11 cellular contexts compared by ENCODE assay signal in genomic region chr11:67698247-67698646, GRCh38. TPM values are rescaled to one million over a fixed set of nuclear protein-coding genes. Genes with fewer than 3 reads are reported as not detected.
A peak's percentile ranks its signal among the peaks of the same experiment; 100 is the strongest.
DNase-seq lines count a peak whose midpoint lies in the region; ATAC-seq and TF ChIP-seq lines count a peak whose summit lies in the region.
"Had no signal": no experiment of that assay in that cellular context is flagged by ENCODE, and none has a peak within 500 bp of the region (broad histone marks: within the 10 kb centered on the region; RNA-seq: fewer than 3 reads in every experiment).

No MANE protein-coding gene starts in this region.

- H3K4me1 ChIP-seq in KMS-11 (ENCODE audit: low read depth, poor library complexity, severe bottlenecking) = no peaks in the 10 kb centered on the region

- DNase-seq in activated naive CD4-positive, alpha-beta T cell treated with anti-CD3 and anti-CD28 coated beads, Interleukin-2, amount 10 ng/mL, durations not matched to agents 7 days and 5 days = peak; percentile 45
- DNase-seq in activated naive CD4-positive, alpha-beta T cell treated with anti-CD3 and anti-CD28 coated beads, Interleukin-2, amount 50 U/mL, for 16 hours = no peak
- DNase-seq in activated T-cell treated with anti-CD3 and anti-CD28 coated beads, Interleukin-2, amount 50 U/mL, for 72 hours = peak; percentile 13
- DNase-seq in stimulated activated CD8-positive, alpha-beta memory T cell treated with anti-CD3 and anti-CD28 coated beads, Interleukin-4, amount 100 ng/mL, for 48 hours = peak; percentile 30
- DNase-seq in NOMO-1 treated with dmso at 0.1 percent for 144 hours (lab: John Stamatoyannopoulos, UW; ENCODE audit: unreplicated experiment) (no peak), NOMO-1 treated with DMSO at 0.1 percent for 48 hours (lab: John Stamatoyannopoulos, UW; ENCODE audit: unreplicated experiment) (no peak)
- DNase-seq: CD4-positive, alpha-beta memory T cell had no signal

- no peaks in the 10 kb centered on the region for H3K79me2 ChIP-seq in KMS-11 (ENCODE audit: insufficient read depth, low read depth)

- no peak overlapping the region for H3K4me3 Mint-ChIP-seq in activated naive CD4-positive, alpha-beta T cell treated with anti-CD3 and anti-CD28 coated beads, Interleukin-2, amount 10 ng/mL, durations not matched to agents 7 days and 5 days
- H3K4me3 Mint-ChIP-seq in activated T-cell treated with anti-CD3 and anti-CD28 coated beads, Interleukin-2, amount 50 U/mL, for 72 hours = no peak overlapping the region
- H3K4me3 Mint-ChIP-seq: CD4-positive, alpha-beta memory T cell had no signal

- H3K27ac Mint-ChIP-seq in activated naive CD4-positive, alpha-beta T cell treated with anti-CD3 and anti-CD28 coated beads, Interleukin-2, amount 10 ng/mL, durations not matched to agents 7 days and 5 days = no peak overlapping the region
- no peak overlapping the region for H3K27ac Mint-ChIP-seq in activated T-cell treated with anti-CD3 and anti-CD28 coated beads, Interleukin-2, amount 50 U/mL, for 72 hours
- H3K27ac Mint-ChIP-seq: CD4-positive, alpha-beta memory T cell had no signal

- H3K36me3 ChIP-seq in KMS-11 (ENCODE audit: insufficient read depth) = no peaks in the 10 kb centered on the region

- no peak overlapping the region for H3K4me2 ChIP-seq in KMS-11

- H3K4me3 ChIP-seq in KMS-11 (IDR thresholded peaks at IDR 0.05; ENCODE audit: insufficient read depth, low read depth, low read length) = no peak overlapping the region

- H3K9ac ChIP-seq in KMS-11 = no peak overlapping the region

- CTCF ChIA-PET in activated naive CD4-positive, alpha-beta T cell treated with anti-CD3 and anti-CD28 coated beads, Interleukin-2, amount 10 ng/mL, durations not matched to agents 7 days and 5 days (lab: Charles Lee) = no interaction called here

- no peaks in the 10 kb centered on the region for H3K27me3 ChIP-seq in KMS-11 (ENCODE audit: insufficient read depth, low read depth)

- 0 out of 2 replicates have a peak, but pooled peaks have one; percentile 33 for TF ChIP-seq CTCF in KMS-11 (conservative IDR thresholded peaks at IDR 0.05; ENCODE audit: low read depth, low read length)

- no peaks in the 10 kb centered on the region for H3K4me1 Mint-ChIP-seq in activated naive CD4-positive, alpha-beta T cell treated with anti-CD3 and anti-CD28 coated beads, Interleukin-2, amount 10 ng/mL, durations not matched to agents 7 days and 5 days
- H3K4me1 Mint-ChIP-seq in activated T-cell treated with anti-CD3 and anti-CD28 coated beads, Interleukin-2, amount 50 U/mL, for 72 hours (ENCODE audit: low read depth) = no peaks in the 10 kb centered on the region
- H3K4me1 Mint-ChIP-seq: CD4-positive, alpha-beta memory T cell had no signal

- H3K27me3 Mint-ChIP-seq in activated naive CD4-positive, alpha-beta T cell treated with anti-CD3 and anti-CD28 coated beads, Interleukin-2, amount 10 ng/mL, durations not matched to agents 7 days and 5 days = peaks cover 10% of the 10 kb centered on the region
- no peaks in the 10 kb centered on the region for H3K27me3 Mint-ChIP-seq in activated T-cell treated with anti-CD3 and anti-CD28 coated beads, Interleukin-2, amount 50 U/mL, for 72 hours (ENCODE audit: low read depth)

- H3K36me3 Mint-ChIP-seq in activated naive CD4-positive, alpha-beta T cell treated with anti-CD3 and anti-CD28 coated beads, Interleukin-2, amount 10 ng/mL, durations not matched to agents 7 days and 5 days = no peaks in the 10 kb centered on the region
- H3K36me3 Mint-ChIP-seq in activated T-cell treated with anti-CD3 and anti-CD28 coated beads, Interleukin-2, amount 50 U/mL, for 72 hours (ENCODE audit: insufficient read depth in 2 of 2) = no peaks in the 10 kb centered on the region
- H3K36me3 Mint-ChIP-seq: CD4-positive, alpha-beta memory T cell had no signal

- ATAC-seq in activated T-cell treated with anti-CD3 and anti-CD28 coated beads, Interleukin-2, amount 50 U/mL, for 72 hours (replicated peaks in 1 of 2) = peak; percentile 43 to 60
- ATAC-seq in HG03342 (IDR thresholded peaks at IDR 0.05; ENCODE audit: unreplicated experiment) = no peak

- no peaks in the 10 kb centered on the region for H4K20me1 ChIP-seq in KMS-11 (ENCODE audit: insufficient read depth)

- no peak overlapping the region for H2AFZ ChIP-seq in KMS-11 (ENCODE audit: low read depth)

- no peaks in the 10 kb centered on the region for H3K9me3 Mint-ChIP-seq in activated naive CD4-positive, alpha-beta T cell treated with anti-CD3 and anti-CD28 coated beads, Interleukin-2, amount 10 ng/mL, durations not matched to agents 7 days and 5 days
- H3K9me3 Mint-ChIP-seq in activated T-cell treated with anti-CD3 and anti-CD28 coated beads, Interleukin-2, amount 50 U/mL, for 72 hours = no peaks in the 10 kb centered on the region
- H3K9me3 Mint-ChIP-seq: CD4-positive, alpha-beta memory T cell had no signal

- H3K27ac ChIP-seq in KMS-11 = no peak overlapping the region

RNA-seq across cellular contexts. Expression of gene ALDH3B2, which starts 23.8 kb away (rescaled TPM):
- total RNA-seq in activated T-cell treated with anti-CD3 and anti-CD28 coated beads, Interleukin-2, amount 50 U/mL, for 72 hours = not detected
- total RNA-seq: CD4-positive, alpha-beta memory T cell; dermis microvascular lymphatic vessel endothelial cell; osteocyte had no signal

RNA-seq across cellular contexts. Expression of gene ACY3, which starts 47.7 kb away (rescaled TPM):
- under 1 TPM; 0.30 to 0.31 TPM for total RNA-seq in activated T-cell treated with anti-CD3 and anti-CD28 coated beads, Interleukin-2, amount 50 U/mL, for 72 hours
- total RNA-seq: CD4-positive, alpha-beta memory T cell; dermis microvascular lymphatic vessel endothelial cell; osteocyte had no signal

RNA-seq across cellular contexts. Expression of gene TBX10, which starts 58.7 kb away (rescaled TPM):
- not detected for total RNA-seq in activated T-cell treated with anti-CD3 and anti-CD28 coated beads, Interleukin-2, amount 50 U/mL, for 72 hours
- total RNA-seq: CD4-positive, alpha-beta memory T cell; dermis microvascular lymphatic vessel endothelial cell; osteocyte had no signal

Comparison
In these comparisons a context has a peak if more than half of its experiments do, and no peak if none do; other contexts are left out.
1. DNase-seq: peak in activated naive CD4-positive, alpha-beta T cell treated with anti-CD3 and anti-CD28 coated beads, Interleukin-2, amount 10 ng/mL, durations not matched to agents 7 days and 5 days (single experiment), activated T-cell treated with anti-CD3 and anti-CD28 coated beads, Interleukin-2, amount 50 U/mL, for 72 hours (2 of 2) and stimulated activated CD8-positive, alpha-beta memory T cell treated with anti-CD3 and anti-CD28 coated beads, Interleukin-4, amount 100 ng/mL, for 48 hours (single experiment); none in activated naive CD4-positive, alpha-beta T cell treated with anti-CD3 and anti-CD28 coated beads, Interleukin-2, amount 50 U/mL, for 16 hours (single experiment), NOMO-1 treated with dmso at 0.1 percent for 144 hours (single experiment) and NOMO-1 treated with DMSO at 0.1 percent for 48 hours (single experiment).